10 cellular contexts compared by ENCODE assay signal in the genomic region with DNA sequence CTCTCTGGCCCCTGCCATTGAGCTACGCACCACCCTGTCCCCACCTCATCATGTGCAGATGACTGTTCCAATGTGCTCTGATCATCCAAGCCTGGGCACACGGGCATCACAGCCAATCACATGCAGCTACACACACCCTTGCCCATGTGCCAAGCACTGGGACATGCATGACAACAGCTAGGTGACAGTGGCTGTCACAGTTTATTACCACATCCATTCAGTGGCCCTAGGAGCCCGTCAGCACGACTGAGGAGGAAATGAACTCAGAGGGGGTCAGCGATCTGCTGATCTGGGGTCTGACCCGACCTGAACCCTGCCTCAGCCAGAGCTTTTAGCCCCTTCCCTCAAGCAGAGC. TPM values are rescaled to one million over a fixed set of nuclear protein-coding genes. Genes with fewer than 3 reads are reported as not detected.
A peak's percentile ranks its signal among the peaks of the same experiment; 100 is the strongest.
DNase-seq lines count a peak whose midpoint lies in the region; ATAC-seq and TF ChIP-seq lines count a peak whose summit lies in the region.
"Had no signal": no experiment of that assay in that cellular context is flagged by ENCODE, and none has a peak within 500 bp of the region (broad histone marks: within the 10 kb centered on the region; RNA-seq: fewer than 3 reads in every experiment).

No MANE protein-coding gene starts in this region.

- H3K36me3 ChIP-seq in CD8-positive, alpha-beta T cell (ENCODE audit: insufficient read depth, low read length), result no peaks in the 10 kb centered on the region
- no peaks in the 10 kb centered on the region for H3K36me3 ChIP-seq in KOPT-K1 (ENCODE audit: insufficient read depth, low read length)

- H3K27me3 ChIP-seq in CD8-positive, alpha-beta T cell (ENCODE audit: insufficient read depth, low read length), result no peaks in the 10 kb centered on the region

- peaks cover 80% of the 10 kb centered on the region for H3K4me1 ChIP-seq in CD8-positive, alpha-beta T cell (ENCODE audit: insufficient read depth, low read length)

- peak overlapping the region; percentile 83 for H3K27ac ChIP-seq in CD8-positive, alpha-beta T cell (ENCODE audit: low read depth, low read length)
- peak overlapping the region; percentile 99 for H3K27ac ChIP-seq in KOPT-K1 (ENCODE audit: low read depth, low read length, poor library complexity, severe bottlenecking)

- peaks cover 82% of the 10 kb centered on the region for H3K4me1 Mint-ChIP-seq in CD8-positive, alpha-beta T cell (ENCODE audit: low read depth)
- peaks cover 75% of the 10 kb centered on the region for H3K4me1 Mint-ChIP-seq in activated naive CD8-positive, alpha-beta T cell treated with anti-CD3 and anti-CD28 coated beads, Interleukin-2, amount 50 U/mL, for 24 hours
- peaks cover 47 to 54% of the 10 kb centered on the region in 2 donors for H3K4me1 Mint-ChIP-seq in natural killer cell treated with Interleukin-12 subunit alpha and Interleukin-12 subunit beta and Interleukin-15 and Interleukin-18, amount 100 ng/mL, for 72 hours (ENCODE audit: low read depth in 2 of 2)

- TF ChIP-seq CTCF in CD8-positive, alpha-beta T cell (IDR thresholded peaks at IDR 0.05), result no peak
- no peak for TF ChIP-seq CTCF in foreskin fibroblast (IDR thresholded peaks at IDR 0.05; ENCODE audit: low read depth, low read length)

- no peaks in the 10 kb centered on the region for H3K27me3 Mint-ChIP-seq in CD8-positive, alpha-beta T cell (ENCODE audit: low read depth)
- H3K27me3 Mint-ChIP-seq in activated naive CD8-positive, alpha-beta T cell treated with anti-CD3 and anti-CD28 coated beads, Interleukin-2, amount 50 U/mL, for 24 hours, result no peaks in the 10 kb centered on the region
- no peaks in the 10 kb centered on the region for H3K27me3 Mint-ChIP-seq in natural killer cell treated with Interleukin-12 subunit alpha and Interleukin-12 subunit beta and Interleukin-15 and Interleukin-18, amount 100 ng/mL, for 72 hours

- peak; percentile 9 for ATAC-seq in CD8-positive, alpha-beta T cell
- ATAC-seq in activated naive CD8-positive, alpha-beta T cell treated with anti-CD3 and anti-CD28 coated beads, Interleukin-2, amount 50 U/mL, for 24 hours, result peak; percentile 4
- ATAC-seq in natural killer cell treated with Interleukin-12 subunit alpha and Interleukin-12 subunit beta and Interleukin-15 and Interleukin-18, amount 100 ng/mL, for 72 hours, result peak; percentile 46 to 56
- ATAC-seq in HG03457 (IDR thresholded peaks at IDR 0.05; ENCODE audit: unreplicated experiment), result no peak

- intact Hi-C loops in CD8-positive, alpha-beta T cell (cut with DNase I, micrococcal nuclease), result no loop called here

- POLR2A ChIA-PET in CD8-positive, alpha-beta T cell (lab: Charles Lee), result interaction anchor here (0.9 to 21.5 kb wide), 7 partner anchors 9 to 1042 kb away, joined by 3 to 666 read pairs (median 4); a partner anchor contains a TSS

- DNase-seq in CD8-positive, alpha-beta T cell, result peak in 3 of 7 experiments; percentile 26 to 60 (median 47)
- peak; percentile 31 for DNase-seq in activated naive CD8-positive, alpha-beta T cell treated with anti-CD3 and anti-CD28 coated beads, Interleukin-2, amount 50 U/mL, for 24 hours
- no peak for DNase-seq in natural killer cell treated with Interleukin-12 subunit alpha and Interleukin-12 subunit beta and Interleukin-15 and Interleukin-18, amount 100 ng/mL, for 72 hours (ENCODE audit: low spot score)
- DNase-seq in NCI-H1694 treated with DMSO at 0.1 percent for 48 hours (lab: John Stamatoyannopoulos, UW), result no peak
- no peak for DNase-seq in NCI-H1105 (lab: John Stamatoyannopoulos, UW)
- DNase-seq in foreskin fibroblast, result no peak

- CTCF ChIA-PET in CD8-positive, alpha-beta T cell (lab: Charles Lee), result interaction anchor here (0.7 to 22.3 kb wide), 8 partner anchors 9 to 127 kb away, joined by 3 to 844 read pairs (median 5); a partner anchor contains a TSS

- H3K4me3 Mint-ChIP-seq in CD8-positive, alpha-beta T cell, result peak overlapping the region; percentile 59
- H3K4me3 Mint-ChIP-seq in activated naive CD8-positive, alpha-beta T cell treated with anti-CD3 and anti-CD28 coated beads, Interleukin-2, amount 50 U/mL, for 24 hours, result peak overlapping the region; percentile 45
- H3K4me3 Mint-ChIP-seq in natural killer cell treated with Interleukin-12 subunit alpha and Interleukin-12 subunit beta and Interleukin-15 and Interleukin-18, amount 100 ng/mL, for 72 hours, result peak overlapping the region; percentile 78

- no peaks in the 10 kb centered on the region for H3K9me3 ChIP-seq in CD8-positive, alpha-beta T cell (ENCODE audit: low read length)
- H3K9me3 ChIP-seq in KOPT-K1 (ENCODE audit: insufficient read depth, low read length, poor library complexity, severe bottlenecking), result no peaks in the 10 kb centered on the region
- H3K9me3 ChIP-seq: SK-N-SH had no signal

- no peaks in the 10 kb centered on the region for H3K9me3 Mint-ChIP-seq in CD8-positive, alpha-beta T cell
- H3K9me3 Mint-ChIP-seq in activated naive CD8-positive, alpha-beta T cell treated with anti-CD3 and anti-CD28 coated beads, Interleukin-2, amount 50 U/mL, for 24 hours, result no peaks in the 10 kb centered on the region
- no peaks in the 10 kb centered on the region for H3K9me3 Mint-ChIP-seq in natural killer cell treated with Interleukin-12 subunit alpha and Interleukin-12 subunit beta and Interleukin-15 and Interleukin-18, amount 100 ng/mL, for 72 hours

- H3K27ac Mint-ChIP-seq in CD8-positive, alpha-beta T cell, result peak overlapping the region; percentile 100
- H3K27ac Mint-ChIP-seq in activated naive CD8-positive, alpha-beta T cell treated with anti-CD3 and anti-CD28 coated beads, Interleukin-2, amount 50 U/mL, for 24 hours, result peak overlapping the region; percentile 98
- peak overlapping the region; percentile 89 to 97 for H3K27ac Mint-ChIP-seq in natural killer cell treated with Interleukin-12 subunit alpha and Interleukin-12 subunit beta and Interleukin-15 and Interleukin-18, amount 100 ng/mL, for 72 hours

- no peaks in the 10 kb centered on the region for H3K36me3 Mint-ChIP-seq in CD8-positive, alpha-beta T cell
- peaks cover 11% of the 10 kb centered on the region for H3K36me3 Mint-ChIP-seq in activated naive CD8-positive, alpha-beta T cell treated with anti-CD3 and anti-CD28 coated beads, Interleukin-2, amount 50 U/mL, for 24 hours (ENCODE audit: low read depth)
- no peaks in the 10 kb centered on the region for H3K36me3 Mint-ChIP-seq in natural killer cell treated with Interleukin-12 subunit alpha and Interleukin-12 subunit beta and Interleukin-15 and Interleukin-18, amount 100 ng/mL, for 72 hours

- no peak overlapping the region for H3K4me3 ChIP-seq in CD8-positive, alpha-beta T cell (ENCODE audit: low read depth, low read length)
- no peak overlapping the region for H3K4me3 ChIP-seq in foreskin fibroblast (ENCODE audit: low read depth in 1 of 2, low read length in 2 of 2)

RNA-seq across cellular contexts. Expression of a gene that starts 10.2 kb away (rescaled TPM):
- total RNA-seq in CD8-positive, alpha-beta T cell, result 100 to 1,000 TPM; 187 to 191 TPM
- total RNA-seq in natural killer cell treated with Interleukin-12 subunit alpha and Interleukin-12 subunit beta and Interleukin-15 and Interleukin-18, amount 100 ng/mL, for 72 hours, result 100 to 1,000 TPM; 203 to 249 TPM

RNA-seq across cellular contexts. Expression of a gene that starts 16.4 kb away (rescaled TPM):
- 10 to 100 TPM; 28.6 to 33.8 TPM for total RNA-seq in CD8-positive, alpha-beta T cell
- total RNA-seq in natural killer cell treated with Interleukin-12 subunit alpha and Interleukin-12 subunit beta and Interleukin-15 and Interleukin-18, amount 100 ng/mL, for 72 hours, result 10 to 100 TPM in 1 of 2 donors, 1 to 10 TPM in 1; 9.9 to 24.8 TPM

RNA-seq across cellular contexts. Expression of a gene that starts 27.7 kb away (rescaled TPM):
- 100 to 1,000 TPM; 285 to 289 TPM for total RNA-seq in CD8-positive, alpha-beta T cell
- total RNA-seq in natural killer cell treated with Interleukin-12 subunit alpha and Interleukin-12 subunit beta and Interleukin-15 and Interleukin-18, amount 100 ng/mL, for 72 hours, result 10 to 100 TPM in 1 of 2 donors, 1 to 10 TPM in 1; 8.1 to 17.2 TPM
- total RNA-seq: fibroblast of lung had no signal

RNA-seq across cellular contexts. Expression of a gene that starts 56.0 kb away (rescaled TPM):
- 1 to 10 TPM; 7.1 TPM for total RNA-seq in CD8-positive, alpha-beta T cell
- 10 to 100 TPM; 21.0 to 57.5 TPM for total RNA-seq in natural killer cell treated with Interleukin-12 subunit alpha and Interleukin-12 subunit beta and Interleukin-15 and Interleukin-18, amount 100 ng/mL, for 72 hours

Comparison
In these comparisons a context has a peak if more than half of its experiments do, and no peak if none do; other contexts are left out.
1. RNA of a gene that starts 27.7 kb away (total RNA-seq): 285 to 289 TPM in CD8-positive, alpha-beta T cell; 8.1 to 17.2 TPM in natural killer cell treated with Interleukin-12 subunit alpha and Interleukin-12 subunit beta and Interleukin-15 and Interleukin-18, amount 100 ng/mL, for 72 hours; every median in the first group is over 10 times any median in the second.
2. Peak in every context shown above with its lines, with median percentiles within 50 percentile points of each other: H3K27ac Mint-ChIP-seq and H3K4me3 Mint-ChIP-seq.